In the genomic region with DNA sequence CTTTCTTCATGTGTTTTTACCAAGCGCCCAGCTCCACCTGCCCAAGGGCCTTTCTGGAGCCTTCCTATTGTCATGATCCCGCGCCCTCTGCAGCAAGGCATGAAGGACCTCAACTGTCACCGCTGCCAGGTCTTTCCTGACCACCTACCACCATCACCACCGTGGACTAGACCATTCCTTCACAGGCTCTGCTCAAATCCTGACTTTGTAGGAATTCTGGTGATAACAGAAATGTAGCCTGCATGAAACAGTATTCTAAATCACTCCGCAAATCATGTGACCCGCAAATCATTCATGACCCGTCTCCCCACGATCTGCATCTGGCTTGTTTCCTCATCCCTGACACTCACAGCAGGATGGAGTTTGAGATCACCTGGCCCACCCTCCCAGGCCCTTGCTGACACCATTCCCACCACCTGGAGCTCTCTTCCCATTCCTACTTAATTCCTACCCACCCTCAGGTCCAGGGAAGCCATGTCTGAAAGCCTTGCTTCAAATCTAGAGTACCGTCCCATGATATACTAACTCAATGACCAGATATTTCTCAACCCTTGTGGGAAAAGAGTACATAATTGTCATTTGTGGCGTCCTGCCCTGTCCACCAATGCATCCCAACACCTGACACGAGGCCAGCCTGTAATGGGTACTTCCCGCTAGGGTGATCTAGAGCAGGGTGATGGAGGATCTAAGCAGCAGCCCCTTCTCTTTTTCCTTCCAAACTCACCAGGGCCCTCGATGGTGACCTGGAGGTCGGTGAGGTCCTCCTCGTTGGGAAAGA, we compare ENCODE assay signal across 8 cellular contexts. TPM values are rescaled to one million over a fixed set of nuclear protein-coding genes. Genes with fewer than 3 reads are reported as not detected.
DNase-seq lines count a peak whose midpoint lies in the region; ATAC-seq and TF ChIP-seq lines count a peak whose summit lies in the region.

No MANE protein-coding gene starts in this region.

- peak overlapping the region; percentile 80 for H3K4me3 ChIP-seq in BE2C (ENCODE audit: low read depth, low read length)
- H3K4me3 ChIP-seq in Jurkat, Clone E6-1 (ENCODE audit: low read length) = peak overlapping the region; percentile 91
- H3K4me3 ChIP-seq in aorta (ENCODE audit: low read length in 2 of 2) = peak overlapping the region in 1 of 2 donors; percentile 58

- no peaks in the 10 kb centered on the region for H3K27me3 Mint-ChIP-seq in central memory CD8-positive, alpha-beta T cell
- no peaks in the 10 kb centered on the region for H3K27me3 Mint-ChIP-seq in natural killer cell (ENCODE audit: low read depth in 2 of 2)

- TF ChIP-seq POLR2A in GM18505 (IDR thresholded peaks at IDR 0.05; ENCODE audit: borderline replicate concordance, extremely low read depth, insufficient read depth, insufficient read length) = no peak

- peaks cover 48% of the 10 kb centered on the region for H3K36me3 Mint-ChIP-seq in central memory CD8-positive, alpha-beta T cell (ENCODE audit: insufficient read depth)
- H3K36me3 Mint-ChIP-seq in natural killer cell = no peaks in the 10 kb centered on the region

- H3K27ac Mint-ChIP-seq in central memory CD8-positive, alpha-beta T cell (ENCODE audit: low read depth) = peak overlapping the region; percentile 96
- peak overlapping the region; percentile 99 to 100 for H3K27ac Mint-ChIP-seq in natural killer cell

- no peaks in the 10 kb centered on the region for H3K9me3 Mint-ChIP-seq in central memory CD8-positive, alpha-beta T cell
- H3K9me3 Mint-ChIP-seq in natural killer cell = no peaks in the 10 kb centered on the region

- peak overlapping the region; percentile 82 for H3K4me3 Mint-ChIP-seq in central memory CD8-positive, alpha-beta T cell
- H3K4me3 Mint-ChIP-seq in natural killer cell = peak overlapping the region; percentile 62

- H3K4me1 ChIP-seq in BE2C (no peaks in the 10 kb centered on the region; the same call in 1 of the 2 replicates), aorta (ENCODE audit: control insufficient read depth in 1 of 2, insufficient read depth in 2 of 2, low read length in 2 of 2) (peaks cover 0 to 2% of the 10 kb centered on the region in 2 donors)

- DNase-seq in BE2C = no peak
- no peak for DNase-seq in Jurkat, Clone E6-1 (ENCODE audit: low read depth, low spot score)
- DNase-seq in central memory CD8-positive, alpha-beta T cell (ENCODE audit: low spot score in 2 of 2) = no peak
- no peak for DNase-seq in natural killer cell
- DNase-seq in aorta = no peak

- intact Hi-C loops in natural killer cell (cut with micrococcal nuclease) = no loop called here
- intact Hi-C loops in aorta (cut with DNase I) = no loop called here

- H3K36me3 ChIP-seq in BE2C = peaks cover 52% of the 10 kb centered on the region
- H3K36me3 ChIP-seq in aorta (ENCODE audit: control insufficient read depth in 1 of 2, insufficient read depth in 2 of 2, low read length in 1 of 2) = no peaks in the 10 kb centered on the region

- TF ChIP-seq CTCF in BE2C (IDR thresholded peaks at IDR 0.05; ENCODE audit: low read depth, low read length) = no peak
- TF ChIP-seq CTCF in natural killer cell (IDR thresholded peaks at IDR 0.05) = no peak

- peaks cover 26% of the 10 kb centered on the region for H3K4me1 Mint-ChIP-seq in central memory CD8-positive, alpha-beta T cell
- peaks cover 29 to 35% of the 10 kb centered on the region in 2 donors for H3K4me1 Mint-ChIP-seq in natural killer cell

- H3K9me3 ChIP-seq in BE2C (no peaks in the 10 kb centered on the region), aorta (ENCODE audit: control insufficient read depth, low read length) (no peaks in the 10 kb centered on the region)

- 69 to 72% methylated on average over 16 of the region's 16 CpGs for WGBS in aorta, 2 donors

- H3K27me3 ChIP-seq in BE2C = no peaks in the 10 kb centered on the region
- H3K27me3 ChIP-seq in aorta (ENCODE audit: control insufficient read depth in 1 of 2, insufficient read depth in 2 of 2, low read length in 1 of 2) = no peaks in the 10 kb centered on the region

- ATAC-seq in central memory CD8-positive, alpha-beta T cell (replicated peaks; ENCODE audit: extremely low read depth, poor library complexity, severe bottlenecking) = no peak
- ATAC-seq in natural killer cell (no peak), GM18505 (IDR thresholded peaks at IDR 0.05; ENCODE audit: unreplicated experiment) (no peak), aorta (ENCODE audit: low FRiP score) (no peak), HG03565 (IDR thresholded peaks at IDR 0.05; ENCODE audit: unreplicated experiment) (no peak), HG03095 (IDR thresholded peaks at IDR 0.05; ENCODE audit: unreplicated experiment) (no peak)

- H3K27ac ChIP-seq in aorta (ENCODE audit: low read depth in 1 of 2, low read length in 2 of 2) = no peak overlapping the region

RNA-seq across cellular contexts. Expression of gene UBE2S, which starts 1.3 kb away (rescaled TPM):
- 523 TPM for polyA plus RNA-seq in BE2C (2012; ENCODE audit: insufficient read depth, insufficient read length, low read depth)
- 373 TPM for polyA plus RNA-seq in Jurkat, Clone E6-1 (2012; ENCODE audit: insufficient read depth, insufficient read length)
- 100 to 1,000 TPM in 1 of 3 donors, 10 to 100 TPM in 2; 60.2 to 107 (median 63.9) TPM for total RNA-seq in natural killer cell
- 10 to 100 TPM; 13.2 to 26.8 TPM for total RNA-seq in aorta
- polyA plus RNA-seq in aorta = 1 to 10 TPM; 7.0 to 8.4 TPM

RNA-seq across cellular contexts. Expression of gene RPL28, which starts 20.5 kb away (rescaled TPM):
- 1,259 TPM for polyA plus RNA-seq in BE2C (2012; ENCODE audit: insufficient read depth, insufficient read length, low read depth)
- polyA plus RNA-seq in Jurkat, Clone E6-1 (2012; ENCODE audit: insufficient read depth, insufficient read length) = 3,231 TPM
- total RNA-seq in natural killer cell (1,000 to 10,000 TPM; 1,373 to 1,704 (median 1,679) TPM), aorta (1,000 to 10,000 TPM in 1 of 2 donors, 100 to 1,000 TPM in 1; 841 to 1,022 TPM)
- 1,000 to 10,000 TPM; 1,298 to 1,335 TPM for polyA plus RNA-seq in aorta

RNA-seq across cellular contexts. Expression of gene TMEM238, which starts 22.2 kb away (rescaled TPM):
- polyA plus RNA-seq in BE2C (2012; ENCODE audit: insufficient read depth, insufficient read length, low read depth) = 4.6 TPM
- polyA plus RNA-seq in Jurkat, Clone E6-1 (2012; ENCODE audit: insufficient read depth, insufficient read length) = 5.0 TPM
- 1 to 10 TPM; 2.9 to 5.1 (median 4.0) TPM for total RNA-seq in natural killer cell
- 1 to 10 TPM in 1 of 2 donors, under 1 TPM in 1; 0.94 to 2.4 TPM for total RNA-seq in aorta
- polyA plus RNA-seq in aorta = not detected

RNA-seq across cellular contexts. Expression of gene TMEM190, which starts 29.7 kb away (rescaled TPM):
- not detected for polyA plus RNA-seq in BE2C (2012; ENCODE audit: insufficient read depth, insufficient read length, low read depth)
- polyA plus RNA-seq in Jurkat, Clone E6-1 (2012; ENCODE audit: insufficient read depth, insufficient read length) = not detected
- total RNA-seq in natural killer cell = not detected
- not detected for total RNA-seq in aorta
- polyA plus RNA-seq in aorta = not detected

RNA-seq across cellular contexts. Expression of gene IL11, which starts 36.0 kb away (rescaled TPM):
- not detected for polyA plus RNA-seq in BE2C (2012; ENCODE audit: insufficient read depth, insufficient read length, low read depth)
- not detected for polyA plus RNA-seq in Jurkat, Clone E6-1 (2012; ENCODE audit: insufficient read depth, insufficient read length)
- under 1 TPM; 0.14 to 0.35 (median 0.27) TPM for total RNA-seq in natural killer cell
- total RNA-seq in aorta = under 1 TPM; 0.23 to 0.27 TPM
- 1 to 10 TPM in 1 of 2 donors, not detected in 1; 2.1 TPM for polyA plus RNA-seq in aorta
